Comparison of ENCODE assay signal across 1 cellular context in the genomic region with DNA sequence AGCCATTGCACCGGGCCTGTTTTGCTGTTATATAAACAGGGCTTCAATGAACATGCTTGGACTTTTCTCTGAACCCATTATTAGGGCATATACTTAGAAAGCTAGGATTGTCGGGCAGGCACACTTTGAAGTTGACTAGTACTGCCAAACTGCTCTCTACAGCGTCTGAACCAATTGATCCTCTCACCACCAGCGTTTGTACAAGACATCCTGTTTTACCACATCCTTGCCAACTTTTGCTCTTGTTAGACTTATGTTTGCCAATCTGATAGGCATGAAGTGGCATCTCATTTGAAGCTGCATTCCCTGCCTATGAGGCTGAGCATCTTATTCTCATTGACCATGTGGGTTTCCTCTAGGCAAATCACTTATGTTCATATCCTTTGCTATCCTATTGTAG.
TF ChIP-seq lines count a peak whose summit lies in the region.

No MANE protein-coding gene starts in this region.

TF ChIP-seq in H1, 55 proteins besides CTCF, POLR2A, EP300 and RAD21:
- TF ChIP-seq SRF (IDR thresholded peaks at IDR 0.05; ENCODE audit: low read depth, low read length) (no peak), EZH2 (IDR thresholded peaks at IDR 0.05; ENCODE audit: low read depth, low read length, severe bottlenecking) (no peak), FOSL1 (IDR thresholded peaks at IDR 0.05; ENCODE audit: insufficient read depth, low read depth, low read length) (no peak), SIRT6 (IDR thresholded peaks at IDR 0.05; ENCODE audit: low read length) (no peak), KDM4A (IDR thresholded peaks at IDR 0.05; ENCODE audit: low read depth, low read length, severe bottlenecking) (no peak), SAP30 (IDR thresholded peaks at IDR 0.05; ENCODE audit: insufficient read depth, insufficient replicate concordance, low read length) (no peak)
